Comparison of ENCODE assay signal across 8 cellular contexts in the genomic region with DNA sequence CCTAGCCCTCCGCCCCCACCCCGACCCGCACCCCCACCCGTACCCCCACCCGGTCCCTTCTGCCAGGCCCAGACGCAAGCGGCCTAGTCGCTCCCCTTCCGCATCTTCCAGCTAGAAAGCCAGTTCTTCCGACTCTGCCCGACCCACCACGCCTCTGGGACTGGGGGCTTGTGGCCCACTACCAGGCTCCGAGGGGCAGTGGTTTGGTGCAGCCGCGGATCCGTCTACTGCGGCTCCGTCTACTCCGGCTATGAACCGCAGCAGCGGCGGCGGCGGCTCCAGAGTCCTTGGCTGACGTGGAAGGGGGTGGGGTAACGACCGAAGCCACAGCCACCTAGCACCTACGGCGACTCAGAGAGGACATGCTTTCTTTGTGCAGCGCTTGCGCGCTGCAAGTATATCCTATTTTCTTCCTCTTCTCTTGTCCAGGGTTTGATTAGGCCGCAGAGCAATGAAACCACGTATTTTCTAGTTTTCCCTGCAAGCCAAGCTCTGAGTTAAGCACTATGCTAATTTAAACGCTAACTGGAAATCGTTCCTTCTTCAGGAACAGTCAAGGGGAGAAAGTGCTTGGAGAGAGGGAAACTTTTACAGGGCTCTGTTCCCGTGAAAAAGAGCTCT. TPM values are rescaled to one million over a fixed set of nuclear protein-coding genes. Genes with fewer than 3 reads are reported as not detected.
A peak's percentile ranks its signal among the peaks of the same experiment; 100 is the strongest.
DNase-seq lines count a peak whose midpoint lies in the region; ATAC-seq, FAIRE-seq and TF ChIP-seq lines count a peak whose summit lies in the region.

Gene COPB1 (minus strand): TSS at position 252 of the 621 bp plus-strand sequence. CDS start 883 bp downstream, outside the sequence.

- POLR2A ChIA-PET in GM10248 (lab: Yijun Ruan, JAX), result interaction anchor here (0.6 to 1.6 kb wide), 3 partner anchors 20 to 1126 kb away, joined by 3 to 7 read pairs (median 4); partner anchors contain the start of gene PSMA1

- peaks cover 0 to 27% (median 13%) of the 10 kb centered on the region in 3 donors for H3K4me1 ChIP-seq in pancreas
- peaks cover 0 to 31% (median 17%) of the 10 kb centered on the region in 4 donors for H3K4me1 ChIP-seq in tibial artery

- FAIRE-seq in pancreas (lab: Jason Lieb, UNC), result no peak

- H3K27ac ChIP-seq in pancreas (peak within 1 kb of the TSS; percentile 64 to 88 (median 81)), tibial artery (peak within 1 kb of the TSS; percentile 88 to 94)

- TF ChIP-seq CTCF in GM10248 (IDR thresholded peaks at IDR 0.05; ENCODE audit: control extremely low read depth, extremely low read depth, low read depth, missing control alignments) (no peak), pancreas (IDR thresholded peaks at IDR 0.05) (no peak), tibial artery (IDR thresholded peaks at IDR 0.05) (no peak)

- peak; percentile 89 for DNase-seq in GM10248 (ENCODE audit: extremely low spot score)
- DNase-seq in NCI-H1105 (lab: John Stamatoyannopoulos, UW), result peak; percentile 87
- DNase-seq in SKM-1 treated with dmso at 0.1 percent for 144 hours (lab: John Stamatoyannopoulos, UW; ENCODE audit: unreplicated experiment), result peak; percentile 93
- DNase-seq in Right ventricle myocardium inferior (ENCODE audit: missing footprints), result peak; percentile 97
- peak; percentile 88 to 96 (median 92) for DNase-seq in pancreas
- peak; percentile 93 to 95 for DNase-seq in tibial artery

- peaks cover 12% of the 10 kb centered on the region for H3K36me3 Mint-ChIP-seq in activated naive CD8-positive, alpha-beta T cell

- H3K27me3 ChIP-seq in pancreas (no peaks in the 10 kb centered on the region), tibial artery (no peaks in the 10 kb centered on the region)

- ATAC-seq in HG02623 (IDR thresholded peaks at IDR 0.05; ENCODE audit: unreplicated experiment) (peak; percentile 86), Right ventricle myocardium inferior (peak; percentile 99), pancreas (peak; percentile 98 to 99 (median 98))

- peaks cover 51% of the 10 kb centered on the region for H3K4me1 Mint-ChIP-seq in activated naive CD8-positive, alpha-beta T cell (ENCODE audit: low read depth)

- peak within 1 kb of the TSS; percentile 99 for H3K4me3 Mint-ChIP-seq in activated naive CD8-positive, alpha-beta T cell

- H3K27ac Mint-ChIP-seq in activated naive CD8-positive, alpha-beta T cell, result peak within 1 kb of the TSS; percentile 98

- H3K4me3 ChIP-seq in pancreas (peak within 1 kb of the TSS; percentile 62 to 68 (median 64)), tibial artery (peak within 1 kb of the TSS; percentile 83 to 98)

- no peaks in the 10 kb centered on the region for H3K9me3 ChIP-seq in pancreas
- no peaks in the 10 kb centered on the region for H3K9me3 ChIP-seq in tibial artery

- WGBS in pancreas, 2 donors, result 0% methylated on average over 36 to 37 of the region's 37 CpGs

- CTCF ChIA-PET in GM10248 (lab: Yijun Ruan, JAX), result interaction anchor here (1.2 to 1.6 kb wide), 5 partner anchors 35 to 199 kb away, joined by 3 to 5 read pairs (median 3); no protein-coding TSS in a partner anchor

- H3K36me3 ChIP-seq in pancreas (peaks cover 0 to 3% (median 3%) of the 10 kb centered on the region in 3 donors), tibial artery (peaks cover 19 to 48% (median 26%) of the 10 kb centered on the region in 3 donors)

- H3K9me3 Mint-ChIP-seq in activated naive CD8-positive, alpha-beta T cell (ENCODE audit: low read depth), result no peaks in the 10 kb centered on the region

- intact Hi-C loops in Right ventricle myocardium inferior (cut with DNase I) (loop anchor here (1.0 kb wide), 1 partner anchor 21 kb away; the partner anchor contains the start of gene PSMA1), pancreas (cut with DNase I) (no loop called here), tibial artery (cut with DNase I; ENCODE audit: low total_unique reads) (no loop called here)

- no peaks in the 10 kb centered on the region for H3K27me3 Mint-ChIP-seq in activated naive CD8-positive, alpha-beta T cell

RNA-seq across cellular contexts. Expression of gene COPB1, which starts in this region (rescaled TPM):
- 42.1 TPM for total RNA-seq in Right ventricle myocardium inferior
- total RNA-seq in pancreas, result 10 to 100 TPM; 33.1 to 58.0 (median 46.5) TPM
- 10 to 100 TPM; 31.4 to 48.9 TPM for polyA plus RNA-seq in pancreas

Comparison
In these comparisons a context has a peak if more than half of its experiments do, and no peak if none do; other contexts are left out.
1. Peak in every context shown above with its lines: DNase-seq, ATAC-seq, H3K4me3 ChIP-seq and H3K27ac ChIP-seq.